Comparison of ENCODE assay signal across 11 cellular contexts in the genomic region with DNA sequence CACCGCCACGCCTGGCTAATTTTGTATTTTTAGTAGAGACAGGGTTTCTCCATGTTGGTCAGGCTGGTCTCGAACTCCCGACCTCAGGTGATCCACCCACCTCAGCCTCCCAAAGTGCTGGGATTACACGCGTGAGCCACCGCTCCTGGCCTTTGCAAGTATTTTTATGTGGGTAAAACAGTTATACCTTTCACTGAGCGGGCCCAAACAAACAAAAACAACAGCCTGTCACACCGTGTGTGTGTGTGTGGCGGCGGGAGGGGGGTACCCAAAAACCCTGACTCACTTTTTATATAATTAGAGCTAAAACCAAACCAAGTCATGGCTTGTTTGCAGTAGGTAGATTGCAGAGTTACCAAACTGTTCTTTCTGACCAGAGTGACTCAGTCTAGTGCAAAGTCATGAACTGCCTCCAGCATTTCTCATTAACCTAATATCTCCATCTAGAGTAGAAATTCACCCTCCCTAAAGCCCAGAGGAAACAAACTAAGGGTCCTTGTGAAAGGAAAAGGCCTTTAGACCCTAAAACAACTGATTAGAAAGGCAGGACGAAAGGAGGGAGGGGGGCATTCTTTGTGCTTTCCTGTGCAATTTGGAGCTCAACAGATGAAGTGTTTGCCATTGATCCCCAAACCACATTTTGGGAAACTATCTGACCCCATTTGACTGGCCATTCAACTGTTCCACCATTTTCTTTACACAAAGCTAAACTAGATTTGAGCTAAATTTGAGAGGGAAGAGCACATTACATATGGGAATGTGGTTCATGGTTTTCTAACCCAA.
DNase-seq lines count a peak whose midpoint lies in the region; ATAC-seq and TF ChIP-seq lines count a peak whose summit lies in the region.
"Had no signal": no experiment of that assay in that cellular context is flagged by ENCODE, and none has a peak within 500 bp of the region (broad histone marks: within the 10 kb centered on the region; RNA-seq: fewer than 3 reads in every experiment).

No MANE protein-coding gene starts in this region.

- peaks cover 10% of the 10 kb centered on the region for H3K36me3 Mint-ChIP-seq in natural killer cell treated with Interleukin-12 subunit alpha and Interleukin-12 subunit beta and Interleukin-15 and Interleukin-18, amount 100 ng/mL, for 72 hours
- peaks cover 74 to 75% of the 10 kb centered on the region in 2 donors for H3K36me3 Mint-ChIP-seq in CD14-positive monocyte

- DNase-seq in Daoy (ENCODE audit: low read depth), result peak; percentile 79
- DNase-seq in NCI-H226, result peak; percentile 58
- DNase-seq in brain microvascular endothelial cell, result peak; percentile 62
- DNase-seq in natural killer cell treated with Interleukin-12 subunit alpha and Interleukin-12 subunit beta and Interleukin-15 and Interleukin-18, amount 100 ng/mL, for 72 hours (ENCODE audit: low spot score), result no peak
- no peak for DNase-seq in G401 (ENCODE audit: low spot score)
- DNase-seq in germinal center (ENCODE audit: low spot score), result no peak
- DNase-seq in CD14-positive monocyte (ENCODE audit: low spot score), result no peak
- DNase-seq: effector memory CD4-positive, alpha-beta T cell; stimulated activated CD4-positive, alpha-beta T cell treated with anti-CD3 and anti-CD28 coated beads, Interleukin-4, amount 100 ng/mL, for 4 hours; WERI-Rb-1 had no signal

- H3K36me3 ChIP-seq in brain microvascular endothelial cell (replicated peaks), result no peaks in the 10 kb centered on the region
- H3K36me3 ChIP-seq: WERI-Rb-1 had no signal

- intact Hi-C loops in CD14-positive monocyte (cut with micrococcal nuclease), result no loop called here

- no peaks in the 10 kb centered on the region for H3K27me3 Mint-ChIP-seq in natural killer cell treated with Interleukin-12 subunit alpha and Interleukin-12 subunit beta and Interleukin-15 and Interleukin-18, amount 100 ng/mL, for 72 hours
- peaks cover 0 to 3% (median 2%) of the 10 kb centered on the region in 3 donors for H3K27me3 Mint-ChIP-seq in CD14-positive monocyte (ENCODE audit: low read depth in 3 of 3)

- H3K27me3 ChIP-seq in brain microvascular endothelial cell (replicated peaks), result no peaks in the 10 kb centered on the region

- H3K4me3 Mint-ChIP-seq in natural killer cell treated with Interleukin-12 subunit alpha and Interleukin-12 subunit beta and Interleukin-15 and Interleukin-18, amount 100 ng/mL, for 72 hours, result peak overlapping the region; percentile 96
- H3K4me3 Mint-ChIP-seq in CD14-positive monocyte, result no peak overlapping the region

- H3K27ac Mint-ChIP-seq in natural killer cell treated with Interleukin-12 subunit alpha and Interleukin-12 subunit beta and Interleukin-15 and Interleukin-18, amount 100 ng/mL, for 72 hours, result peak overlapping the region; percentile 100
- no peak overlapping the region for H3K27ac Mint-ChIP-seq in CD14-positive monocyte

- H3K9me3 Mint-ChIP-seq in natural killer cell treated with Interleukin-12 subunit alpha and Interleukin-12 subunit beta and Interleukin-15 and Interleukin-18, amount 100 ng/mL, for 72 hours, result no peaks in the 10 kb centered on the region
- H3K9me3 Mint-ChIP-seq in CD14-positive monocyte, result no peaks in the 10 kb centered on the region

- in situ Hi-C loops in brain microvascular endothelial cell (cut with HindIII; ENCODE audit: low pct_ligation_motif_present, low sequenced_read_pairs) (no loop called here), G401 (cut with HindIII; ENCODE audit: low sequenced_read_pairs) (no loop called here)

- peaks cover 78 to 91% of the 10 kb centered on the region in 2 donors for H3K4me1 Mint-ChIP-seq in natural killer cell treated with Interleukin-12 subunit alpha and Interleukin-12 subunit beta and Interleukin-15 and Interleukin-18, amount 100 ng/mL, for 72 hours (ENCODE audit: low read depth in 2 of 2)
- H3K4me1 Mint-ChIP-seq in CD14-positive monocyte, result peaks cover 31% of the 10 kb centered on the region

- TF ChIP-seq CTCF in brain microvascular endothelial cell (IDR thresholded peaks at IDR 0.05; ENCODE audit: low read depth, low read length, missing control alignments) (no peak), CD14-positive monocyte (IDR thresholded peaks at IDR 0.05) (no peak)

- no peak overlapping the region for H3K4me3 ChIP-seq in brain microvascular endothelial cell (ENCODE audit: low read depth, low read length)

- peak in 1 of 2 donors; percentile 1 for ATAC-seq in natural killer cell treated with Interleukin-12 subunit alpha and Interleukin-12 subunit beta and Interleukin-15 and Interleukin-18, amount 100 ng/mL, for 72 hours
- no peak for ATAC-seq in HG02571 (IDR thresholded peaks at IDR 0.05; ENCODE audit: unreplicated experiment)

- peak overlapping the region; percentile 100 for H3K27ac ChIP-seq in brain microvascular endothelial cell
- H3K27ac ChIP-seq: WERI-Rb-1 had no signal

Comparison
In these comparisons a context has a peak if more than half of its experiments do, and no peak if none do; other contexts are left out.
1. DNase-seq: peak in Daoy (single experiment), NCI-H226 (single experiment) and brain microvascular endothelial cell (single experiment); none in natural killer cell treated with Interleukin-12 subunit alpha and Interleukin-12 subunit beta and Interleukin-15 and Interleukin-18, amount 100 ng/mL, for 72 hours (single experiment), G401 (single experiment), germinal center (single experiment) and CD14-positive monocyte (single experiment).
2. H3K27ac Mint-ChIP-seq: peak in natural killer cell treated with Interleukin-12 subunit alpha and Interleukin-12 subunit beta and Interleukin-15 and Interleukin-18, amount 100 ng/mL, for 72 hours (2 of 2); none in CD14-positive monocyte (0 of 7).